Comparison of ENCODE assay signal across 15 cellular contexts in the genomic region with DNA sequence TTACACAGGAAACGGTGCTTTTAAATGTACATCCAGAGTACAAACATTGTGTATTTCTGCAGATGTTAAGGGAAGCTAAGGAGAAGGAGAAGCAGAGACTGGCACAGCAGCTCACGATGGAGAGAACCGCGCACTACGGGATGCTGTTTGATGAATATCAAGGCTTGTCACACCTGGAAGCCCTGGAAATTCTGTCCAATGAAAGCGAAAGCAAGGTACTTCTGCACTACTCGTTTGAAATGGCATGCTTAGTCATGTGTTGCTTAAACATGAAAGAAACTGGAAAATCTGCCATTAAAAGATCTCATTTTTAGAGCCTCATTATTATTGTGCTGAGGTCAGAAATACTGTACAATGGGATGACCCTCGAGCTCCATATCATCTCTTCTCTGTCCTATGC. TPM values are rescaled to one million over a fixed set of nuclear protein-coding genes. Genes with fewer than 3 reads are reported as not detected.
A peak's percentile ranks its signal among the peaks of the same experiment; 100 is the strongest.
DNase-seq lines count a peak whose midpoint lies in the region; TF ChIP-seq lines count a peak whose summit lies in the region.
"Had no signal": no experiment of that assay in that cellular context is flagged by ENCODE, and none has a peak within 500 bp of the region (broad histone marks: within the 10 kb centered on the region; RNA-seq: fewer than 3 reads in every experiment).

No MANE protein-coding gene starts in this region.

- H3K4me3 ChIP-seq in Loucy (ENCODE audit: low read length, poor library complexity, severe bottlenecking), result peak overlapping the region; percentile 10
- no peak overlapping the region for H3K4me3 ChIP-seq in lower leg skin (ENCODE audit: low read depth, poor library complexity, severe bottlenecking)
- H3K4me3 ChIP-seq: ascending aorta, esophagus squamous epithelium had no signal

- H3K4me3 Mint-ChIP-seq in activated naive CD8-positive, alpha-beta T cell treated with anti-CD3 and anti-CD28 coated beads for 36 hours, result peak overlapping the region; percentile 26
- H3K4me3 Mint-ChIP-seq: dendritic cell treated with granulocyte-macrophage colony-stimulating factor and Interleukin-4, amounts not matched to agents 40 ng/mL and 50 ng/mL, for 4 days had no signal

- TF ChIP-seq POLR2A in lower leg skin (IDR thresholded peaks at IDR 0.05), result no peak

- no peaks in the 10 kb centered on the region for H3K9me2 ChIP-seq in Loucy (replicated peaks; ENCODE audit: low read depth, low read length)

- no peaks in the 10 kb centered on the region for H3K9me3 ChIP-seq in Loucy (ENCODE audit: insufficient read depth, low read depth, low read length)
- H3K9me3 ChIP-seq: ascending aorta, esophagus squamous epithelium had no signal

- no peaks in the 10 kb centered on the region for H3K79me2 ChIP-seq in Loucy (ENCODE audit: insufficient read depth, low read length)

- H3F3A ChIP-seq in Loucy (ENCODE audit: low read depth), result peaks cover 5% of the 10 kb centered on the region; the same call in 1 of the 2 replicates

- peak overlapping the region; percentile 64 for H2AFZ ChIP-seq in Loucy (ENCODE audit: low read length)

- no peaks in the 10 kb centered on the region for H3K27me3 ChIP-seq in Loucy (ENCODE audit: insufficient read depth, low read length, poor library complexity, severe bottlenecking)
- H3K27me3 ChIP-seq: ascending aorta, esophagus squamous epithelium had no signal

- no peaks in the 10 kb centered on the region for H3K27me3 Mint-ChIP-seq in activated naive CD8-positive, alpha-beta T cell treated with anti-CD3 and anti-CD28 coated beads for 36 hours
- H3K27me3 Mint-ChIP-seq: dendritic cell treated with granulocyte-macrophage colony-stimulating factor and Interleukin-4, amounts not matched to agents 40 ng/mL and 50 ng/mL, for 4 days had no signal

- 72 to 78% methylated on average over 8 of the region's 8 CpGs for WGBS in lower leg skin, 2 donors

- no peaks in the 10 kb centered on the region for H3K36me3 ChIP-seq in Loucy (ENCODE audit: insufficient read depth, low read length)

- DNase-seq in stimulated activated CD4-positive, alpha-beta T cell treated with anti-CD3 and anti-CD28 coated beads, Interleukin-4, amount 100 ng/mL, for 1 hour, result peak; percentile 4
- DNase-seq in stimulated activated CD4-positive, alpha-beta T cell treated with anti-CD3 and anti-CD28 coated beads, Interleukin-2, amount 100 ng/mL, for 48 hours, result no peak
- DNase-seq in activated naive CD8-positive, alpha-beta T cell treated with anti-CD3 and anti-CD28 coated beads for 36 hours, result no peak
- no peak for DNase-seq in activated effector memory CD4-positive, alpha-beta T cell treated with Interleukin-2 at 50 U/mL for 16 hours
- no peak for DNase-seq in NK-92 (lab: John Stamatoyannopoulos, UW; ENCODE audit: unreplicated experiment)
- DNase-seq in lower leg skin (ENCODE audit: low spot score in 2 of 2), result no peak
- DNase-seq in hepatic stellate cell (ENCODE audit: low spot score), result no peak
- DNase-seq: AML-193, esophagus squamous epithelium, NCI-H1105, NCI-H510A, T-helper 9 cell had no signal

- intact Hi-C loops in lower leg skin (cut with DNase I; ENCODE audit: low total_unique reads), result no loop called here

- H3K9ac ChIP-seq in Loucy (ENCODE audit: low read depth, low read length, poor library complexity, severe bottlenecking), result no peak overlapping the region

- peak overlapping the region; percentile 53 for H3K4me2 ChIP-seq in Loucy (ENCODE audit: low read depth, low read length, poor library complexity, severe bottlenecking)

- H3K4me1 ChIP-seq in Loucy (ENCODE audit: insufficient read depth, low read length, poor library complexity, severe bottlenecking), result peaks cover 19% of the 10 kb centered on the region
- H3K4me1 ChIP-seq: ascending aorta, esophagus squamous epithelium had no signal

- no peaks in the 10 kb centered on the region for H3K36me3 Mint-ChIP-seq in activated naive CD8-positive, alpha-beta T cell treated with anti-CD3 and anti-CD28 coated beads for 36 hours

- no peaks in the 10 kb centered on the region for H4K20me1 ChIP-seq in Loucy (ENCODE audit: insufficient read depth, low read length, poor library complexity, severe bottlenecking)

- no peaks in the 10 kb centered on the region for H3K9me3 Mint-ChIP-seq in activated naive CD8-positive, alpha-beta T cell treated with anti-CD3 and anti-CD28 coated beads for 36 hours
- H3K9me3 Mint-ChIP-seq: dendritic cell treated with granulocyte-macrophage colony-stimulating factor and Interleukin-4, amounts not matched to agents 40 ng/mL and 50 ng/mL, for 4 days had no signal

- H3K27ac Mint-ChIP-seq in activated naive CD8-positive, alpha-beta T cell treated with anti-CD3 and anti-CD28 coated beads for 36 hours, result no peak overlapping the region
- H3K27ac Mint-ChIP-seq: dendritic cell treated with granulocyte-macrophage colony-stimulating factor and Interleukin-4, amounts not matched to agents 40 ng/mL and 50 ng/mL, for 4 days had no signal

- TF ChIP-seq CTCF in Loucy (conservative IDR thresholded peaks at IDR 0.05; ENCODE audit: low read length) (no peak), lower leg skin (IDR thresholded peaks at IDR 0.05) (no peak)

- peaks cover 10% of the 10 kb centered on the region for H3K4me1 Mint-ChIP-seq in activated naive CD8-positive, alpha-beta T cell treated with anti-CD3 and anti-CD28 coated beads for 36 hours

RNA-seq across cellular contexts. Expression of gene FAM114A1, which starts 47.3 kb away (rescaled TPM):
- under 1 TPM in 1 of 2 experiments, not detected in 1; 0.38 TPM for total RNA-seq in activated naive CD8-positive, alpha-beta T cell treated with anti-CD3 and anti-CD28 coated beads for 36 hours
- total RNA-seq in lower leg skin, result 10 to 100 TPM; 49.8 to 71.0 (median 54.6) TPM

RNA-seq across cellular contexts. Expression of gene TLR6, which starts 58.2 kb away (rescaled TPM):
- total RNA-seq in activated naive CD8-positive, alpha-beta T cell treated with anti-CD3 and anti-CD28 coated beads for 36 hours, result 1 to 10 TPM; 2.9 to 4.4 TPM
- total RNA-seq in lower leg skin, result 1 to 10 TPM; 1.1 to 4.0 (median 2.2) TPM

Comparison
In these comparisons a context has a peak if more than half of its experiments do, and no peak if none do; other contexts are left out.
1. RNA of gene FAM114A1, which starts 47.3 kb away (total RNA-seq): 49.8 to 71.0 TPM in lower leg skin; 0.38 TPM in activated naive CD8-positive, alpha-beta T cell treated with anti-CD3 and anti-CD28 coated beads for 36 hours; every median in the first group is over 10 times any median in the second.